ENCODE assay signal across 22 cellular contexts in the genomic region with DNA sequence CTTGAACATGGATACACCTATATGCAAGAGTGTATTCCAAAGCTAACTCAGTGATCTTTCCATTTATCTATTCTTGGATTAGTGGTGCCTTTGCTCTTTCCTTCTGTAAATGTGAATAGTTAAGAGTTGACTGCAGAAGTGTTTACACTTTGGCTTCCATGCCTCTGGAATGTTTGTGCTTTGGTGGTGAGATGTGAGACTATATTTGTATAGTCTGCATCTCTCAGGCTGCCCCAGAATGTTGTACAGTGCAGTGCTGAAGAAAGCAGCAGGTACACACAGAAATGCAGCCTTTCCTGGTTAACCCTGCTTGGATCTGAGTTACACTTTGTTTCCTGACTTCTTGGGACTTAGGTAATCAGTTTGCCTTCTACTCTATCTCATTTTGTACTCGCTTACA.
DNase-seq lines count a peak whose midpoint lies in the region; ATAC-seq and TF ChIP-seq lines count a peak whose summit lies in the region.
"Had no signal": no experiment of that assay in that cellular context is flagged by ENCODE, and none has a peak within 500 bp of the region (broad histone marks: within the 10 kb centered on the region; RNA-seq: fewer than 3 reads in every experiment).

No MANE protein-coding gene starts in this region.

- no peak overlapping the region for H4K8ac ChIP-seq in H9 (replicated peaks; ENCODE audit: insufficient read length, low read depth, low read length)

- H3K18ac ChIP-seq in H9 (ENCODE audit: insufficient read length, low read depth, low read length) = no peak overlapping the region

- no peaks in the 10 kb centered on the region for H3K23me2 ChIP-seq in H9 (ENCODE audit: insufficient read length, low read depth, low read length, poor library complexity, severe bottlenecking)

- H3K4me2 ChIP-seq in neural progenitor cell (no peak overlapping the region), H9 (ENCODE audit: insufficient read depth, insufficient read length, low read length) (no peak overlapping the region)

- TF ChIP-seq CTCF in fibroblast of villous mesenchyme (IDR thresholded peaks at IDR 0.05; ENCODE audit: insufficient read depth, low read depth, low read length) (no peak), neural progenitor cell (IDR thresholded peaks at IDR 0.05) (no peak), H9 (conservative IDR thresholded peaks at IDR 0.05) (no peak)

- no peaks in the 10 kb centered on the region for H3K79me1 ChIP-seq in H9 (ENCODE audit: insufficient read depth, low read depth, low read length, poor library complexity, severe bottlenecking)

- WGBS in H9 (ENCODE audit: extremely low coverage, insufficient read length, low lambda C conversion rate) = no CpG with 5 or more reads among the region's 1 CpG

- no peak overlapping the region for H3K27ac ChIP-seq in neural progenitor cell
- no peak overlapping the region for H3K27ac ChIP-seq in H9 (ENCODE audit: insufficient read length, low read depth, low read length)
- H3K27ac ChIP-seq: Peyer's patch, SK-N-MC had no signal

- H2AK5ac ChIP-seq in H9 (ENCODE audit: insufficient read length, low read length) = no peak overlapping the region

- no peak overlapping the region for H2BK120ac ChIP-seq in H9 (ENCODE audit: low read depth, low read length, poor library complexity, severe bottlenecking)

- H3K79me2 ChIP-seq in neural progenitor cell (ENCODE audit: low read depth) (no peaks in the 10 kb centered on the region), H9 (ENCODE audit: insufficient read depth, low read length) (no peaks in the 10 kb centered on the region)

- H3T11ph ChIP-seq in H9 (ENCODE audit: low read length) = no peak overlapping the region

- no peaks in the 10 kb centered on the region for H4K20me1 ChIP-seq in neural progenitor cell (ENCODE audit: low read depth)
- H4K20me1 ChIP-seq in H9 (ENCODE audit: control insufficient read depth, insufficient read depth, insufficient read length) = no peaks in the 10 kb centered on the region

- no peak for ATAC-seq in T-cell (replicated peaks in 1 of 4)
- ATAC-seq: Right ventricle myocardium inferior had no signal

- H3K9ac ChIP-seq in neural progenitor cell (no peak overlapping the region), H9 (ENCODE audit: extremely low read depth, insufficient read length, low read length) (no peak overlapping the region)

- H2BK12ac ChIP-seq in H9 (ENCODE audit: insufficient read length, low read depth, low read length) = no peak overlapping the region

- no peaks in the 10 kb centered on the region for H3K27me3 Mint-ChIP-seq in neural progenitor cell (ENCODE audit: insufficient read depth, low read depth)
- H3K27me3 Mint-ChIP-seq in T-cell = no peaks in the 10 kb centered on the region
- no peaks in the 10 kb centered on the region for H3K27me3 Mint-ChIP-seq in H9 (ENCODE audit: low read depth)

- H4K91ac ChIP-seq in H9 (ENCODE audit: insufficient read length, low read depth, low read length) = no peak overlapping the region

- no peaks in the 10 kb centered on the region for H3K36me3 ChIP-seq in neural progenitor cell
- H3K36me3 ChIP-seq: Peyer's patch had no signal

- no peak overlapping the region for H3K56ac ChIP-seq in H9 (ENCODE audit: insufficient read length, low read depth, low read length)

- no peak overlapping the region for H2BK5ac ChIP-seq in H9 (ENCODE audit: insufficient read length, low read length)

- CTCF ChIA-PET in T-cell (lab: Charles Lee) = no interaction called here

- H3K4me3 ChIP-seq in fibroblast of villous mesenchyme (ENCODE audit: low read depth, low read length) = no peak overlapping the region
- H3K4me3 ChIP-seq in neural progenitor cell = no peak overlapping the region
- H3K4me3 ChIP-seq: Peyer's patch, SK-N-MC had no signal

- H3K27ac Mint-ChIP-seq in neural progenitor cell = no peak overlapping the region
- H3K27ac Mint-ChIP-seq in T-cell = no peak overlapping the region
- H3K27ac Mint-ChIP-seq in H9 = no peak overlapping the region
- H3K27ac Mint-ChIP-seq: B cell had no signal

- H3K9me3 ChIP-seq in neural progenitor cell (ENCODE audit: low read depth) = no peaks in the 10 kb centered on the region
- H3K9me3 ChIP-seq in H9 (ENCODE audit: control insufficient read depth, low read depth, low read length) = no peaks in the 10 kb centered on the region
- H3K9me3 ChIP-seq: Peyer's patch had no signal

- H3K23ac ChIP-seq in H9 (ENCODE audit: insufficient read length, low read depth, low read length) = no peak overlapping the region

- no peak overlapping the region for H3K4ac ChIP-seq in H9 (ENCODE audit: low read depth, low read length)

- H3K27me3 ChIP-seq in neural progenitor cell (no peaks in the 10 kb centered on the region), H9 (ENCODE audit: insufficient read depth, low read length) (no peaks in the 10 kb centered on the region)
- H3K27me3 ChIP-seq: Peyer's patch had no signal

- H3K4me1 ChIP-seq in neural progenitor cell = no peaks in the 10 kb centered on the region
- H3K4me1 ChIP-seq in H9 (ENCODE audit: insufficient read depth, low read length) = no peaks in the 10 kb centered on the region
- H3K4me1 ChIP-seq: Peyer's patch had no signal

- POLR2A ChIA-PET in T-cell (lab: Charles Lee) = no interaction called here

- no peak overlapping the region for H4K5ac ChIP-seq in H9 (ENCODE audit: insufficient read length, low read depth, low read length)

- H3K4me3 Mint-ChIP-seq in neural progenitor cell (no peak overlapping the region), T-cell (no peak overlapping the region), H9 (no peak overlapping the region)
- H3K4me3 Mint-ChIP-seq: B cell; CD4-positive, CD25-positive, alpha-beta regulatory T cell had no signal

- H3K4me1 Mint-ChIP-seq in neural progenitor cell (peaks cover under 1% of the 10 kb centered on the region), T-cell (no peaks in the 10 kb centered on the region), H9 (no peaks in the 10 kb centered on the region)
- H3K4me1 Mint-ChIP-seq: B cell; CD4-positive, CD25-positive, alpha-beta regulatory T cell had no signal

- H3K9me3 Mint-ChIP-seq in neural progenitor cell = no peaks in the 10 kb centered on the region
- no peaks in the 10 kb centered on the region for H3K9me3 Mint-ChIP-seq in T-cell
- H3K9me3 Mint-ChIP-seq in H9 = no peaks in the 10 kb centered on the region

- H2BK20ac ChIP-seq in H9 (ENCODE audit: low read depth, low read length, poor library complexity, severe bottlenecking) = no peak overlapping the region

- no peaks in the 10 kb centered on the region for H3K36me3 Mint-ChIP-seq in neural progenitor cell
- no peaks in the 10 kb centered on the region for H3K36me3 Mint-ChIP-seq in T-cell
- no peaks in the 10 kb centered on the region for H3K36me3 Mint-ChIP-seq in H9 (ENCODE audit: insufficient read depth in 1 of 3, low read depth in 3 of 3)
- H3K36me3 Mint-ChIP-seq: CD4-positive, CD25-positive, alpha-beta regulatory T cell had no signal

- H3K14ac ChIP-seq in H9 (ENCODE audit: insufficient read depth, low read length) = no peak overlapping the region

- H2AFZ ChIP-seq in neural progenitor cell (replicated peaks) (peak overlapping the region; percentile 59), H9 (ENCODE audit: low read length) (no peak overlapping the region)

- DNase-seq in AG08396 (ENCODE audit: low spot score) (peak; percentile 41), HuH-7.5 (ENCODE audit: low spot score) (peak; percentile 18), fibroblast of villous mesenchyme (ENCODE audit: low read depth) (peak; percentile 67), neural progenitor cell (ENCODE audit: low spot score) (no peak), T-cell (no peak), 8988T (no peak), H9 (no peak)
- DNase-seq: Calu3; CD4-positive, CD25-positive, alpha-beta regulatory T cell; DMS79; GOT3; Kasumi-1; MM.1S; NCI-H1105; NCI-H1694; NCI-H2107; NCI-H2227 treated with DMSO at 0.1 percent for 48 hours; NCI-H524; Peyer's patch had no signal

- no peak overlapping the region for H2BK15ac ChIP-seq in H9 (ENCODE audit: low read depth, low read length)

- no peaks in the 10 kb centered on the region for H3F3A ChIP-seq in neural progenitor cell (ENCODE audit: low read depth)

Comparison
In these comparisons a context has a peak if more than half of its experiments do, and no peak if none do; other contexts are left out.
1. DNase-seq: peak in AG08396 (single experiment), HuH-7.5 (single experiment) and fibroblast of villous mesenchyme (single experiment); none in neural progenitor cell (single experiment), T-cell (0 of 34), 8988T (single experiment) and H9 (single experiment).